In genomic region chr16:30902070-30902972, GRCh38 we compare ENCODE assay signal across 8 cellular contexts. TPM values are rescaled to one million over a fixed set of nuclear protein-coding genes. Genes with fewer than 3 reads are reported as not detected.
DNase-seq lines count a peak whose midpoint lies in the region; ATAC-seq, FAIRE-seq and TF ChIP-seq lines count a peak whose summit lies in the region.

No MANE protein-coding gene starts in this region.

- H3K9me3 ChIP-seq in heart left ventricle (no peaks in the 10 kb centered on the region), ovary (no peaks in the 10 kb centered on the region)

- TF ChIP-seq POLR2A in heart left ventricle (IDR thresholded peaks at IDR 0.05), result no peak
- peak; percentile 13 for TF ChIP-seq POLR2A in ovary (IDR thresholded peaks at IDR 0.05)

- DNase-seq in 8988T (peak; percentile 86), GM12864 (ENCODE audit: low read depth) (no peak), RCC 7860 (ENCODE audit: low spot score) (peak; percentile 33), heart left ventricle (peak; percentile 74 to 92 (median 79)), ovary (peak; percentile 62 to 82 (median 70))

- ATAC-seq in HG03108 (IDR thresholded peaks at IDR 0.05; ENCODE audit: unreplicated experiment), result peak; percentile 63
- peak; percentile 38 to 93 (median 80) for ATAC-seq in heart left ventricle
- ATAC-seq in HG03175 (IDR thresholded peaks at IDR 0.05; ENCODE audit: unreplicated experiment), result no peak

- H3K36me3 ChIP-seq in heart left ventricle (no peaks in the 10 kb centered on the region), ovary (no peaks in the 10 kb centered on the region)

- peak overlapping the region; percentile 3 for H3K27ac ChIP-seq in adipose tissue (ENCODE audit: low read depth, low read length)
- H3K27ac ChIP-seq in heart left ventricle, result peak overlapping the region; percentile 68 to 96 (median 92)
- peak overlapping the region; percentile 81 to 83 for H3K27ac ChIP-seq in ovary

- no peak for TF ChIP-seq EP300 in ovary (IDR thresholded peaks at IDR 0.05)

- H3K4me3 ChIP-seq in GM12864 (ENCODE audit: low read depth, low read length) (peak overlapping the region; percentile 49), heart left ventricle (peak overlapping the region; percentile 29 to 72 (median 62)), ovary (peak overlapping the region; percentile 45)

- no peak for FAIRE-seq in RCC 7860 (lab: Jason Lieb, UNC)

- 6 to 10% (median 7%) methylated on average over 71 to 93 of the region's 93 CpGs for WGBS in adipose tissue, 3 donors
- 9 to 33% (median 13%) methylated on average over 25 to 93 of the region's 93 CpGs for WGBS in heart left ventricle, 4 donors
- 7 to 33% (median 13%) methylated on average over 24 to 93 of the region's 93 CpGs for WGBS in ovary, 3 donors

- intact Hi-C loops in heart left ventricle (cut with DNase I) (loop anchor here in 8 of 10 donors (1.0 to 5.0 kb wide), 4 partner anchors 20 to 60 kb away; no protein-coding TSS in a partner anchor), ovary (cut with DNase I) (loop anchor here in 1 of 4 donors (5.0 kb wide), 1 partner anchor 55 kb away; no protein-coding TSS in a partner anchor)

- H3K27me3 ChIP-seq in heart left ventricle (no peaks in the 10 kb centered on the region), ovary (no peaks in the 10 kb centered on the region)

- H3K4me1 ChIP-seq in heart left ventricle (peaks cover 0 to 38% (median 22%) of the 10 kb centered on the region in 12 donors), ovary (ENCODE audit: insufficient read depth) (peaks cover 5% of the 10 kb centered on the region)

- TF ChIP-seq CTCF in GM12864 (IDR thresholded peaks at IDR 0.05; ENCODE audit: low read depth, low read length, missing control alignments) (peak; percentile 39), heart left ventricle (IDR thresholded peaks at IDR 0.05) (peak in 10 of 12 donors; percentile 6 to 58 (median 24)), ovary (IDR thresholded peaks at IDR 0.05) (peak in 2 of 3 donors; percentile 49 to 55)

RNA-seq across cellular contexts. Expression of gene CTF1, which starts 5.9 kb away (rescaled TPM):
- polyA plus RNA-seq in adipose tissue (1 to 10 TPM; 1.9 to 9.2 (median 5.8) TPM), heart left ventricle (10 to 100 TPM in 1 of 2 donors, 1 to 10 TPM in 1; 3.7 to 13.5 TPM), ovary (10 to 100 TPM in 1 of 2 donors, 1 to 10 TPM in 1; 7.9 to 16.2 TPM)
- total RNA-seq in heart left ventricle (10 to 100 TPM in 5 of 9 donors, 1 to 10 TPM in 4; 6.4 to 22.2 (median 12.2) TPM), ovary (10 to 100 TPM in 5 of 7 donors, 1 to 10 TPM in 2; 7.0 to 22.4 (median 14.4) TPM)

RNA-seq across cellular contexts. Expression of gene BCL7C, which starts 8.4 kb away (rescaled TPM):
- polyA plus RNA-seq in adipose tissue, result 10 to 100 TPM; 11.8 to 52.1 (median 22.0) TPM
- 10 to 100 TPM; 23.1 to 35.5 (median 28.1) TPM for total RNA-seq in heart left ventricle
- 10 to 100 TPM; 30.5 to 43.4 TPM for polyA plus RNA-seq in heart left ventricle
- 10 to 100 TPM; 34.4 to 54.8 (median 49.0) TPM for total RNA-seq in ovary
- 10 to 100 TPM; 13.3 to 44.1 TPM for polyA plus RNA-seq in ovary

RNA-seq across cellular contexts. Expression of gene FBXL19, which starts 21.1 kb away (rescaled TPM):
- polyA plus RNA-seq in adipose tissue, result 1 to 10 TPM; 3.6 to 9.1 (median 5.3) TPM
- 10 to 100 TPM in 2 of 9 donors, 1 to 10 TPM in 7; 4.5 to 15.5 (median 7.9) TPM for total RNA-seq in heart left ventricle
- 1 to 10 TPM; 7.9 to 9.1 TPM for polyA plus RNA-seq in heart left ventricle
- 10 to 100 TPM; 10.2 to 24.3 (median 15.4) TPM for total RNA-seq in ovary
- 10 to 100 TPM in 1 of 2 donors, 1 to 10 TPM in 1; 1.6 to 12.4 TPM for polyA plus RNA-seq in ovary

RNA-seq across cellular contexts. Expression of gene ORAI3, which starts 46.5 kb away (rescaled TPM):
- polyA plus RNA-seq in adipose tissue (10 to 100 TPM; 11.3 to 16.3 (median 14.6) TPM), heart left ventricle (10 to 100 TPM in 1 of 2 donors, 1 to 10 TPM in 1; 8.1 to 10.8 TPM), ovary (10 to 100 TPM; 26.0 to 27.5 TPM)
- total RNA-seq in heart left ventricle (10 to 100 TPM in 6 of 9 donors, 1 to 10 TPM in 3; 8.5 to 28.9 (median 14.1) TPM), ovary (10 to 100 TPM; 21.5 to 30.8 (median 24.1) TPM)

RNA-seq across cellular contexts. Expression of gene SETD1A, which starts 55.2 kb away (rescaled TPM):
- polyA plus RNA-seq in adipose tissue, result 10 to 100 TPM in 2 of 3 donors, 1 to 10 TPM in 1; 5.1 to 13.0 (median 10.8) TPM
- 10 to 100 TPM in 3 of 9 donors, 1 to 10 TPM in 6; 4.6 to 12.1 (median 9.0) TPM for total RNA-seq in heart left ventricle
- polyA plus RNA-seq in heart left ventricle, result 1 to 10 TPM; 8.1 to 9.3 TPM
- 10 to 100 TPM in 5 of 7 donors, 1 to 10 TPM in 2; 5.0 to 31.8 (median 24.9) TPM for total RNA-seq in ovary
- polyA plus RNA-seq in ovary, result 10 to 100 TPM in 1 of 2 donors, 1 to 10 TPM in 1; 5.8 to 17.1 TPM

Comparison
In these comparisons a context has a peak if more than half of its experiments do, and no peak if none do; other contexts are left out.
1. H3K27ac ChIP-seq: peak in every context shown above with its lines; median percentile 92 in heart left ventricle; 82 in ovary; 3 in adipose tissue.